ENCODE assay signal across 35 cellular contexts in the genomic region with DNA sequence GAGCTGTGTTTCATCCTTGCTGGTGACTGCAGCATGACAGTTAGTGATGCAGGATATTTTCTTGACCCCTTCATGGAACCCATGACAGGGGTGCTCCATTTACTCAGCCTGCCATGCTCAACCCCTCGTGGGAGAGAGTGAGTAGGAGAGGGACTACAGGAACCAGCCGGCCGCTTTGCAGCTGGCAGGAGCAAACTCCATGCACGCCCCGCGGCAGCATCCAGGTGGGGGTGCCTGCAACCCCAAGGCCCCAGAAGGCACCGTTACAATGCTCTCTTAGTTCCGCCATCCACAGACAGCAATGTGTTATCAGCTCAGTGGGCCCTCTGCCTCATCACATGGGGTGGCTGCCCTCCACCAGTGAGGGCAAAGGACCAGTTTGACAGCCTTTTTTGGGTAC.
"Had no signal": no experiment of that assay in that cellular context is flagged by ENCODE, and none has a peak within 500 bp of the region (broad histone marks: within the 10 kb centered on the region; RNA-seq: fewer than 3 reads in every experiment).

No MANE protein-coding gene starts in this region.

- H3K4me3 ChIP-seq: MG63 had no signal

- DNase-seq: Karpas-422, Kasumi-1, MG63, MM.1S, MV-4-11, NCI-H1048, NCI-H1092, NCI-H1092 treated with DMSO at 0.1 percent for 48 hours, NCI-H1105, NCI-H1105 treated with DMSO at 0.1 percent for 48 hours, NCI-H1417, NCI-H1417 treated with DMSO at 0.1 percent for 48 hours, NCI-H1436, NCI-H1436 treated with DMSO at 0.1 percent for 48 hours, NCI-H146, NCI-H1694, NCI-H1694 treated with DMSO at 0.1 percent for 48 hours, NCI-H187, NCI-H187 treated with DMSO at 0.1 percent for 48 hours, NCI-H1930, NCI-H2029, NCI-H2029 treated with DMSO at 0.1 percent for 48 hours, NCI-H2081, NCI-H2081 treated with DMSO at 0.1 percent for 48 hours, NCI-H2107, NCI-H2171, NCI-H2171 treated with DMSO at 0.1 percent for 48 hours, NCI-H2227 treated with DMSO at 0.1 percent for 48 hours, NCI-H226, NCI-H345, NCI-H446, NCI-H446 treated with DMSO at 0.1 percent for 48 hours, NCI-H510A, NCI-H510A treated with DMSO at 0.1 percent for 48 hours had no signal

- H3K9ac ChIP-seq: KMS-11 had no signal

- H3K36me3 ChIP-seq: MG63 had no signal

- H3K27ac ChIP-seq: KMS-11 had no signal
